In genomic region chr13:42892760-42893159, GRCh38 we compare ENCODE assay signal across 16 cellular contexts.
DNase-seq lines count a peak whose midpoint lies in the region; ATAC-seq and TF ChIP-seq lines count a peak whose summit lies in the region.
"Had no signal": no experiment of that assay in that cellular context is flagged by ENCODE, and none has a peak within 500 bp of the region (broad histone marks: within the 10 kb centered on the region; RNA-seq: fewer than 3 reads in every experiment).

No MANE protein-coding gene starts in this region.

- ATAC-seq in HG03196 (IDR thresholded peaks at IDR 0.05; ENCODE audit: unreplicated experiment) (no peak), HG03460 (IDR thresholded peaks at IDR 0.05; ENCODE audit: unreplicated experiment) (no peak)
- no peak for ATAC-seq in effector memory CD8-positive, alpha-beta T cell (replicated peaks)
- ATAC-seq: GM12878; stimulated activated memory B cell treated with anti-CD40 and anti-IgM and Interleukin-4, amounts not matched to agents 10 μg/mL and 1 μg/mL and 100 μg/mL, for 72 hours had no signal

- H3K9me3 ChIP-seq in breast epithelium (no peaks in the 10 kb centered on the region), tibial artery (no peaks in the 10 kb centered on the region)
- H3K9me3 ChIP-seq: transverse colon had no signal

- CTCF ChIA-PET in MCF 10A (lab: Yijun Ruan, JAX) = no interaction called here

- H3K4me1 ChIP-seq in breast epithelium = peaks cover 0 to 5% of the 10 kb centered on the region in 2 donors
- no peaks in the 10 kb centered on the region for H3K4me1 ChIP-seq in tibial artery

- no peaks in the 10 kb centered on the region for H3K27me3 Mint-ChIP-seq in MCF 10A (ENCODE audit: insufficient read depth, unreplicated experiment)
- H3K27me3 Mint-ChIP-seq in effector memory CD8-positive, alpha-beta T cell = no peaks in the 10 kb centered on the region
- H3K27me3 Mint-ChIP-seq: activated CD4-positive, alpha-beta memory T cell treated with anti-CD3 and anti-CD28 coated beads, Interleukin-2, amount 10 ng/mL, durations not matched to agents 7 days and 5 days; activated naive CD8-positive, alpha-beta T cell treated with anti-CD3 and anti-CD28 coated beads, Interleukin-2, amount 10 ng/mL, durations not matched to agents 7 days and 5 days; stimulated activated memory B cell treated with anti-CD40 and anti-IgM and Interleukin-4, amounts not matched to agents 10 μg/mL and 1 μg/mL and 100 μg/mL, for 72 hours had no signal

- no peaks in the 10 kb centered on the region for H3K27me3 ChIP-seq in breast epithelium
- no peaks in the 10 kb centered on the region for H3K27me3 ChIP-seq in tibial artery
- H3K27me3 ChIP-seq: transverse colon had no signal

- H3K4me3 ChIP-seq in breast epithelium (no peak overlapping the region), fibroblast of mammary gland (ENCODE audit: control insufficient read depth, low read depth, low read length) (no peak overlapping the region), tibial artery (no peak overlapping the region)
- H3K4me3 ChIP-seq: GM12878, transverse colon had no signal

- no peak overlapping the region for H3K4me3 Mint-ChIP-seq in MCF 10A (ENCODE audit: unreplicated experiment)
- no peak overlapping the region for H3K4me3 Mint-ChIP-seq in effector memory CD8-positive, alpha-beta T cell
- H3K4me3 Mint-ChIP-seq: activated CD4-positive, alpha-beta memory T cell treated with anti-CD3 and anti-CD28 coated beads, Interleukin-2, amount 10 ng/mL, durations not matched to agents 7 days and 5 days; activated naive CD8-positive, alpha-beta T cell treated with anti-CD3 and anti-CD28 coated beads, Interleukin-2, amount 10 ng/mL, durations not matched to agents 7 days and 5 days; stimulated activated memory B cell treated with anti-CD40 and anti-IgM and Interleukin-4, amounts not matched to agents 10 μg/mL and 1 μg/mL and 100 μg/mL, for 72 hours had no signal

- DNase-seq in MCF 10A (ENCODE audit: unreplicated experiment) (peak; percentile 80), breast epithelium (ENCODE audit: low spot score in 2 of 2) (no peak), SIG-M5 treated with dmso at 0.1 percent for 504 hours (lab: John Stamatoyannopoulos, UW; ENCODE audit: unreplicated experiment) (peak; percentile 84), fibroblast of mammary gland (ENCODE audit: low read depth) (peak; percentile 89), tibial artery (no peak)
- no peak for DNase-seq in effector memory CD8-positive, alpha-beta T cell
- DNase-seq: activated CD4-positive, alpha-beta memory T cell treated with anti-CD3 and anti-CD28 coated beads, Interleukin-2, amount 10 ng/mL, durations not matched to agents 7 days and 5 days; activated naive CD8-positive, alpha-beta T cell treated with anti-CD3 and anti-CD28 coated beads, Interleukin-2, amount 10 ng/mL, durations not matched to agents 7 days and 5 days; caudate nucleus; NCI-H1694 treated with DMSO at 0.1 percent for 48 hours; transverse colon had no signal

- no peaks in the 10 kb centered on the region for H3K36me3 ChIP-seq in breast epithelium
- no peaks in the 10 kb centered on the region for H3K36me3 ChIP-seq in tibial artery
- H3K36me3 ChIP-seq: transverse colon had no signal

- TF ChIP-seq CTCF in MCF 10A (IDR thresholded peaks at IDR 0.05; ENCODE audit: unreplicated experiment) (no peak), breast epithelium (IDR thresholded peaks at IDR 0.05) (no peak), fibroblast of mammary gland (conservative IDR thresholded peaks at IDR 0.05; ENCODE audit: control insufficient read depth, insufficient read depth, low read depth, low read length) (no peak), tibial artery (IDR thresholded peaks at IDR 0.05) (no peak)

- H3K27ac ChIP-seq in breast epithelium = peak overlapping the region in 1 of 2 donors; percentile 28
- H3K27ac ChIP-seq in tibial artery = no peak overlapping the region
- H3K27ac ChIP-seq: 22Rv1 had no signal

- POLR2A ChIA-PET in MCF 10A (lab: Yijun Ruan, JAX) = interaction anchor here (0.6 to 1.0 kb wide), 2 partner anchors 46 to 985 kb away, joined by 3 read pairs; no protein-coding TSS in a partner anchor

- no peak overlapping the region for H3K27ac Mint-ChIP-seq in MCF 10A (ENCODE audit: low read depth, unreplicated experiment)
- H3K27ac Mint-ChIP-seq in effector memory CD8-positive, alpha-beta T cell = no peak overlapping the region
- H3K27ac Mint-ChIP-seq: activated CD4-positive, alpha-beta memory T cell treated with anti-CD3 and anti-CD28 coated beads, Interleukin-2, amount 10 ng/mL, durations not matched to agents 7 days and 5 days; activated naive CD8-positive, alpha-beta T cell treated with anti-CD3 and anti-CD28 coated beads, Interleukin-2, amount 10 ng/mL, durations not matched to agents 7 days and 5 days; stimulated activated memory B cell treated with anti-CD40 and anti-IgM and Interleukin-4, amounts not matched to agents 10 μg/mL and 1 μg/mL and 100 μg/mL, for 72 hours had no signal

- H3K9me3 Mint-ChIP-seq in MCF 10A (ENCODE audit: unreplicated experiment) = no peaks in the 10 kb centered on the region
- no peaks in the 10 kb centered on the region for H3K9me3 Mint-ChIP-seq in effector memory CD8-positive, alpha-beta T cell
- H3K9me3 Mint-ChIP-seq: activated CD4-positive, alpha-beta memory T cell treated with anti-CD3 and anti-CD28 coated beads, Interleukin-2, amount 10 ng/mL, durations not matched to agents 7 days and 5 days; activated naive CD8-positive, alpha-beta T cell treated with anti-CD3 and anti-CD28 coated beads, Interleukin-2, amount 10 ng/mL, durations not matched to agents 7 days and 5 days; stimulated activated memory B cell treated with anti-CD40 and anti-IgM and Interleukin-4, amounts not matched to agents 10 μg/mL and 1 μg/mL and 100 μg/mL, for 72 hours had no signal

- H3K4me1 Mint-ChIP-seq in MCF 10A (ENCODE audit: insufficient read depth, unreplicated experiment) = peaks cover 9% of the 10 kb centered on the region
- no peaks in the 10 kb centered on the region for H3K4me1 Mint-ChIP-seq in effector memory CD8-positive, alpha-beta T cell (ENCODE audit: low read depth in 2 of 2)
- H3K4me1 Mint-ChIP-seq: activated CD4-positive, alpha-beta memory T cell treated with anti-CD3 and anti-CD28 coated beads, Interleukin-2, amount 10 ng/mL, durations not matched to agents 7 days and 5 days; activated naive CD8-positive, alpha-beta T cell treated with anti-CD3 and anti-CD28 coated beads, Interleukin-2, amount 10 ng/mL, durations not matched to agents 7 days and 5 days; stimulated activated memory B cell treated with anti-CD40 and anti-IgM and Interleukin-4, amounts not matched to agents 10 μg/mL and 1 μg/mL and 100 μg/mL, for 72 hours had no signal

- no peaks in the 10 kb centered on the region for H3K36me3 Mint-ChIP-seq in MCF 10A (ENCODE audit: insufficient read depth, unreplicated experiment)
- peaks cover 8% of the 10 kb centered on the region for H3K36me3 Mint-ChIP-seq in effector memory CD8-positive, alpha-beta T cell (ENCODE audit: insufficient read depth)

- no TSS peak for BruUV-seq in MCF 10A (replicated peaks; lab: Mats Ljungman, UMichigan)

- no peak for TF ChIP-seq POLR2A in breast epithelium (IDR thresholded peaks at IDR 0.05)

- intact Hi-C loops in MCF 10A (cut with micrococcal nuclease) (loop anchor here (10.0 kb wide), 1 partner anchor 102 kb away; the partner anchor contains the start of gene EPSTI1), breast epithelium (cut with DNase I; ENCODE audit: low total_unique reads) (no loop called here), tibial artery (cut with DNase I; ENCODE audit: low total_unique reads) (no loop called here)

Comparison
In these comparisons a context has a peak if more than half of its experiments do, and no peak if none do; other contexts are left out.
1. DNase-seq: peak in MCF 10A (single experiment), SIG-M5 treated with dmso at 0.1 percent for 504 hours (single experiment) and fibroblast of mammary gland (single experiment); none in breast epithelium (0 of 2), effector memory CD8-positive, alpha-beta T cell (0 of 3) and tibial artery (0 of 2).